Comparison of ENCODE assay signal across 37 cellular contexts in genomic region chr7:23751852-23752251, GRCh38. TPM values are rescaled to one million over a fixed set of nuclear protein-coding genes. Genes with fewer than 3 reads are reported as not detected.
DNase-seq lines count a peak whose midpoint lies in the region; ATAC-seq, FAIRE-seq and TF ChIP-seq lines count a peak whose summit lies in the region.
"Had no signal": no experiment of that assay in that cellular context is flagged by ENCODE, and none has a peak within 500 bp of the region (broad histone marks: within the 10 kb centered on the region; RNA-seq: fewer than 3 reads in every experiment).

No MANE protein-coding gene starts in this region.

- no TSS peak for BruUV-seq in HepG2 (replicated peaks; lab: Mats Ljungman, UMichigan)
- no TSS peak for BruUV-seq in IMR-90 (replicated peaks; lab: Mats Ljungman, UMichigan)

- no peak overlapping the region for H3K27ac ChIP-seq in HepG2 (ENCODE audit: extremely low read length, insufficient read depth, low read length)
- no peak overlapping the region for H3K27ac ChIP-seq in right lobe of liver
- H3K27ac ChIP-seq in IMR-90 (ENCODE audit: insufficient read depth, low read length): no peak overlapping the region
- H3K27ac ChIP-seq in Karpas-422 (ENCODE audit: low read length): no peak overlapping the region
- H3K27ac ChIP-seq in psoas muscle: no peak overlapping the region
- H3K27ac ChIP-seq: 22Rv1; A549; BLaER1; BLaER1 treated with 17β-estradiol and CSF1 and Interleukin-3, amounts not matched to agents 10 nM and 100 nM; C4-2B had no signal

- no peaks in the 10 kb centered on the region for H3K9me1 ChIP-seq in IMR-90 (ENCODE audit: insufficient read depth, low read length)

- TF ChIP-seq POLR2A in HepG2 (IDR thresholded peaks at IDR 0.05; ENCODE audit: insufficient read depth in 1 of 2, low read depth in 2 of 2, low read length in 2 of 2): no peak
- no peak for TF ChIP-seq POLR2A in right lobe of liver (IDR thresholded peaks at IDR 0.05)
- TF ChIP-seq POLR2A in IMR-90 (IDR thresholded peaks at IDR 0.05; ENCODE audit: low read depth, low read length): no peak

- DNase-seq in HepG2 (ENCODE audit: low spot score) (no peak), right lobe of liver (no peak), IMR-90 (no peak), Karpas-422 (peak; percentile 26), psoas muscle (no peak)
- DNase-seq: 8988T; ACHN; AML-193; BE2C; C1 segment of cervical spinal cord; Caco-2; Calu3; CD4-positive, alpha-beta memory T cell; CD4-positive, alpha-beta T cell; CD4-positive, CD25-positive, alpha-beta regulatory T cell; CD8-positive, alpha-beta memory T cell; CD8-positive, alpha-beta T cell; COR-L47; DMS 273 treated with DMSO at 0.1 percent for 48 hours; DMS153; DMS53; DMS79; DMS79 treated with DMSO at 0.1 percent for 48 hours; DND-41; EL had no signal

- WGBS in HepG2 (ENCODE audit: low lambda C conversion rate): 3% methylated on average over 1 of the region's 1 CpG
- 58% methylated on average over 1 of the region's 1 CpG for WGBS in right lobe of liver (ENCODE audit: insufficient coverage, low coverage, low lambda C conversion rate, missing lambda C conversion rate)
- no CpG with 5 or more reads among the region's 1 CpG for WGBS in IMR-90 (ENCODE audit: extremely low coverage in 2 of 2, insufficient read length in 1 of 2), 2 experiments
- WGBS in psoas muscle, 3 donors: 71 to 74% (median 72%) methylated on average over 1 of the region's 1 CpG

- in situ Hi-C loops in HepG2 (cut with HindIII; ENCODE audit: extremely low pct_ligation_motif_present, low pct_unique_long_range_greater_than_20kb) (no loop called here), IMR-90 (cut with MboI; ENCODE audit: low sequenced_read_pairs) (no loop called here)

- H4K5ac ChIP-seq in IMR-90 (ENCODE audit: low read depth, low read length): no peak overlapping the region

- H3K79me1 ChIP-seq in IMR-90 (ENCODE audit: low read depth in 1 of 2, low read length in 2 of 2): no peaks in the 10 kb centered on the region

- H3K4me3 ChIP-seq in HepG2 (replicated peaks in 1 of 3; ENCODE audit: insufficient read depth in 1 of 3, low read depth in 2 of 3, low read length in 3 of 3) (no peak overlapping the region), right lobe of liver (no peak overlapping the region), IMR-90 (ENCODE audit: insufficient read depth, low read depth, low read length) (no peak overlapping the region), Karpas-422 (ENCODE audit: low read length) (no peak overlapping the region), psoas muscle (no peak overlapping the region)
- H3K4me3 ChIP-seq: A549; BLaER1; BLaER1 treated with 17β-estradiol and CSF1 and Interleukin-3, amounts not matched to agents 10 nM and 100 nM had no signal

- H3K9me3 ChIP-seq in HepG2 (ENCODE audit: low read length): no peaks in the 10 kb centered on the region
- no peaks in the 10 kb centered on the region for H3K9me3 ChIP-seq in right lobe of liver
- H3K9me3 ChIP-seq in IMR-90 (ENCODE audit: control insufficient read depth, insufficient read depth, low read length): no peaks in the 10 kb centered on the region
- no peaks in the 10 kb centered on the region for H3K9me3 ChIP-seq in Karpas-422 (ENCODE audit: low read length)
- no peaks in the 10 kb centered on the region for H3K9me3 ChIP-seq in psoas muscle
- H3K9me3 ChIP-seq: A549, BE2C, Caco-2 had no signal

- ATAC-seq in HepG2 (no peak), right lobe of liver (no peak), IMR-90 (ENCODE audit: low read depth) (no peak), HG02981 (IDR thresholded peaks at IDR 0.05; ENCODE audit: unreplicated experiment) (no peak), GM18873 (IDR thresholded peaks at IDR 0.05; ENCODE audit: low FRiP score, unreplicated experiment) (no peak), psoas muscle (no peak)
- ATAC-seq: A549; CD8-positive, alpha-beta T cell had no signal

- H3K23ac ChIP-seq in IMR-90 (ENCODE audit: low read depth, low read length): no peak overlapping the region

- no peak overlapping the region for H3K18ac ChIP-seq in IMR-90 (ENCODE audit: low read depth, low read length)

- no peak overlapping the region for H2BK20ac ChIP-seq in IMR-90 (ENCODE audit: low read depth, low read length)

- intact Hi-C loops in HepG2 (cut with micrococcal nuclease; ENCODE audit: unreplicated experiment) (no loop called here), right lobe of liver (cut with DNase I) (no loop called here), IMR-90 (cut with micrococcal nuclease) (no loop called here), psoas muscle (cut with DNase I) (no loop called here)

- H3K9ac ChIP-seq in HepG2 (ENCODE audit: insufficient read depth, low read depth, low read length) (no peak overlapping the region), IMR-90 (ENCODE audit: low read depth, low read length) (no peak overlapping the region), Karpas-422 (ENCODE audit: low read length) (no peak overlapping the region)
- H3K9ac ChIP-seq: BLaER1; BLaER1 treated with 17β-estradiol and CSF1 and Interleukin-3, amounts not matched to agents 10 nM and 100 nM had no signal

- H3K14ac ChIP-seq in IMR-90 (replicated peaks; ENCODE audit: low read depth, low read length): no peak overlapping the region

- H2AK5ac ChIP-seq in IMR-90 (ENCODE audit: low read depth, low read length): no peak overlapping the region

- no peaks in the 10 kb centered on the region for H3K27me3 ChIP-seq in HepG2 (ENCODE audit: control insufficient read depth in 1 of 2, insufficient read depth in 2 of 2, low read length in 2 of 2)
- H3K27me3 ChIP-seq in right lobe of liver: no peaks in the 10 kb centered on the region
- peaks cover 3% of the 10 kb centered on the region for H3K27me3 ChIP-seq in IMR-90 (ENCODE audit: control insufficient read depth, insufficient read depth, low read length)
- no peaks in the 10 kb centered on the region for H3K27me3 ChIP-seq in Karpas-422 (ENCODE audit: low read length)
- H3K27me3 ChIP-seq in psoas muscle (ENCODE audit: insufficient read depth in 3 of 3, low read length in 2 of 3): no peaks in the 10 kb centered on the region
- H3K27me3 ChIP-seq: BE2C; BLaER1; BLaER1 treated with 17β-estradiol and CSF1 and Interleukin-3, amounts not matched to agents 10 nM and 100 nM had no signal

- no peak overlapping the region for H2AK9ac ChIP-seq in IMR-90 (replicated peaks; ENCODE audit: low read depth, low read length, poor library complexity)

- TF ChIP-seq CTCF in HepG2 (CRISPR knock-in tag; IDR thresholded peaks at IDR 0.05) (no peak), right lobe of liver (IDR thresholded peaks at IDR 0.05) (no peak), IMR-90 (conservative IDR thresholded peaks at IDR 0.05; ENCODE audit: low read depth, low read length) (no peak), psoas muscle (IDR thresholded peaks at IDR 0.05) (no peak)

- CTCF ChIA-PET in HepG2 (lab: Yijun Ruan, JAX; ENCODE audit: low intra/inter-chr PET ratio, low total read pairs) (no interaction called here), IMR-90 (lab: Yijun Ruan, JAX) (no interaction called here)

- no peak overlapping the region for H2BK5ac ChIP-seq in IMR-90 (ENCODE audit: low read depth, low read length, poor library complexity, severe bottlenecking)

- POLR2A ChIA-PET in HepG2 (lab: Yijun Ruan, JAX) (no interaction called here), IMR-90 (lab: Charles Lee; ENCODE audit: unreplicated experiment) (no interaction called here)

- H2BK120ac ChIP-seq in IMR-90 (ENCODE audit: low read depth, low read length): no peak overlapping the region

- H3K9me2 ChIP-seq in Karpas-422 (replicated peaks; ENCODE audit: insufficient read depth, low read length): no peaks in the 10 kb centered on the region

- H3K56ac ChIP-seq in IMR-90 (ENCODE audit: extremely low read depth, insufficient read depth, low read length): no peak overlapping the region

- H3K36me3 ChIP-seq in HepG2 (replicated peaks in 1 of 2; ENCODE audit: control insufficient read depth in 1 of 2, insufficient read depth in 2 of 2, low read length in 2 of 2): no peaks in the 10 kb centered on the region
- H3K36me3 ChIP-seq in right lobe of liver: no peaks in the 10 kb centered on the region
- H3K36me3 ChIP-seq in IMR-90 (ENCODE audit: control insufficient read depth, insufficient read depth, low read length): no peaks in the 10 kb centered on the region
- no peaks in the 10 kb centered on the region for H3K36me3 ChIP-seq in Karpas-422 (ENCODE audit: insufficient read depth, low read length)
- H3K36me3 ChIP-seq in psoas muscle (ENCODE audit: insufficient read depth in 1 of 2, low read depth in 1 of 2): no peaks in the 10 kb centered on the region
- H3K36me3 ChIP-seq: BE2C had no signal

- H3K4me1 ChIP-seq in HepG2 (ENCODE audit: insufficient read depth, low read length) (no peaks in the 10 kb centered on the region), right lobe of liver (no peaks in the 10 kb centered on the region), IMR-90 (ENCODE audit: control insufficient read depth, insufficient read depth, low read length) (no peaks in the 10 kb centered on the region), Karpas-422 (ENCODE audit: low read length) (no peaks in the 10 kb centered on the region), psoas muscle (no peaks in the 10 kb centered on the region)
- H3K4me1 ChIP-seq: A549; BE2C; BLaER1; BLaER1 treated with 17β-estradiol and CSF1 and Interleukin-3, amounts not matched to agents 10 nM and 100 nM; Caco-2 had no signal

- H2BK15ac ChIP-seq in IMR-90 (ENCODE audit: low read depth, low read length): no peak overlapping the region

- H3K79me2 ChIP-seq in HepG2 (ENCODE audit: insufficient read depth, low read length) (no peaks in the 10 kb centered on the region), Karpas-422 (ENCODE audit: low read length) (no peaks in the 10 kb centered on the region)

- H4K91ac ChIP-seq in IMR-90 (ENCODE audit: insufficient read depth, low read depth, low read length): no peak overlapping the region

- H2AFZ ChIP-seq in HepG2 (ENCODE audit: low read length) (no peak overlapping the region), IMR-90 (replicated peaks; ENCODE audit: low read length, poor library complexity) (no peak overlapping the region), Karpas-422 (ENCODE audit: low read length) (no peak overlapping the region)

- TF ChIP-seq EP300 in HepG2 (IDR thresholded peaks at IDR 0.05; ENCODE audit: low read depth in 2 of 2, low read length in 2 of 2): no peak
- no peak for TF ChIP-seq EP300 in HepG2 (CRISPR knock-in tag; IDR thresholded peaks at IDR 0.05; ENCODE audit: borderline replicate concordance)

- H4K8ac ChIP-seq in IMR-90 (ENCODE audit: low read depth in 2 of 2, low read length in 2 of 2): no peak overlapping the region

- H3K4ac ChIP-seq in IMR-90 (ENCODE audit: low read depth, low read length): no peak overlapping the region

- dilution Hi-C loops in IMR-90 (cut with HindIII; ENCODE audit: low sequenced_read_pairs, unreplicated experiment): no loop called here

- H3K4me2 ChIP-seq in HepG2 (ENCODE audit: low read depth, low read length) (no peak overlapping the region), IMR-90 (ENCODE audit: low read depth, low read length) (no peak overlapping the region), Karpas-422 (ENCODE audit: low read depth, low read length, poor library complexity, severe bottlenecking) (no peak overlapping the region)
- H3K4me2 ChIP-seq: A549; BLaER1; BLaER1 treated with 17β-estradiol and CSF1 and Interleukin-3, amounts not matched to agents 10 nM and 100 nM had no signal

- no peaks in the 10 kb centered on the region for H4K20me1 ChIP-seq in HepG2 (ENCODE audit: insufficient read depth, low read length)
- no peaks in the 10 kb centered on the region for H4K20me1 ChIP-seq in IMR-90 (ENCODE audit: insufficient read depth, low read length)
- H4K20me1 ChIP-seq in Karpas-422 (ENCODE audit: insufficient read depth, low read depth, low read length): no peaks in the 10 kb centered on the region
- H4K20me1 ChIP-seq: BLaER1; BLaER1 treated with 17β-estradiol and CSF1 and Interleukin-3, amounts not matched to agents 10 nM and 100 nM had no signal

- FAIRE-seq in HepG2 (lab: Jason Lieb, UNC) (no peak), G401.6 (lab: Jason Lieb, UNC) (peak; percentile 51)
- FAIRE-seq: A204.1, A549, D721Med had no signal

- TF ChIP-seq RAD21 in HepG2 (CRISPR knock-in tag; IDR thresholded peaks at IDR 0.05) (no peak), IMR-90 (IDR thresholded peaks at IDR 0.05; ENCODE audit: low read length) (no peak)

RNA-seq across cellular contexts. Expression of gene STK31, which starts 41.8 kb away (rescaled TPM):
- total RNA-seq in HepG2 (2016; rRNA removed; fragmentation: Illumina TruSeq; extraction: Trizol) (not detected in 2 replicates), right lobe of liver (under 1 TPM in 5 of 6 experiments, not detected in 1; 0.13 to 0.62 (median 0.32) TPM), IMR-90 (2012; rRNA removed) (not detected in 2 replicates), psoas muscle (under 1 TPM in 1 of 4 donors, not detected in 3; 0.18 TPM)
- total RNA-seq in HepG2 (2016; cell fraction: cytosol; rRNA removed; fragmentation: Illumina TruSeq; extraction: Trizol; ENCODE audit: low read depth): not detected in 2 replicates
- not detected in 2 replicates for total RNA-seq in HepG2 (2016; cell fraction: insoluble cytoplasmic fraction; rRNA removed; fragmentation: Illumina TruSeq; extraction: Trizol)
- total RNA-seq in HepG2 (2016; cell fraction: membrane; rRNA removed; fragmentation: Illumina TruSeq; extraction: Trizol): not detected in 2 replicates
- not detected in 2 replicates for total RNA-seq in HepG2 (2016; cell fraction: nucleus; rRNA removed; fragmentation: Illumina TruSeq; extraction: Trizol)
- polyA plus RNA-seq in HepG2 (2011; rRNA removed) (not detected in 2 replicates), IMR-90 (2012; rRNA removed) (not detected in 2 replicates), psoas muscle (under 1 TPM in 2 of 3 donors, not detected in 1; 0.01 to 0.03 TPM)
- polyA plus RNA-seq in HepG2 (2011; cell fraction: cytosol; rRNA removed): not detected in 2 replicates
- polyA plus RNA-seq in HepG2 (2011; cell fraction: nucleus; rRNA removed): not detected in 2 replicates
- 0.05 TPM in 1 of 2 replicates, not detected in the other for polyA plus RNA-seq in HepG2 (2012)
- not detected in 2 replicates for polyA plus RNA-seq in HepG2 (2016; cell fraction: cytosol; fragmentation: Illumina TruSeq; extraction: Trizol; ENCODE audit: low read depth)
- polyA plus RNA-seq in HepG2 (2016; cell fraction: insoluble cytoplasmic fraction; fragmentation: Illumina TruSeq; extraction: Trizol; ENCODE audit: low read depth): not detected in 2 replicates
- polyA plus RNA-seq in HepG2 (2016; cell fraction: membrane; fragmentation: Illumina TruSeq; extraction: Trizol; ENCODE audit: low read depth): not detected in 2 replicates
- polyA plus RNA-seq in HepG2 (2016; cell fraction: nucleus; fragmentation: Illumina TruSeq; extraction: Trizol; ENCODE audit: insufficient read depth, low read depth): not detected in 2 replicates
- polyA minus RNA-seq in HepG2 (2011; rRNA and poly(A)+ RNA removed; ENCODE audit: low replicate concordance): not detected in 2 replicates
- polyA minus RNA-seq in HepG2 (2011; cell fraction: cytosol; rRNA and poly(A)+ RNA removed): not detected in 2 replicates
- not detected in 2 replicates for polyA minus RNA-seq in HepG2 (2011; cell fraction: nucleus; rRNA and poly(A)+ RNA removed)
- polyA plus RNA-seq in IMR-90 (2012; cell fraction: cytosol; rRNA removed): not detected in 2 replicates
- 0.01 and 0.10 TPM in 2 replicates for polyA plus RNA-seq in IMR-90 (2012; cell fraction: nucleus; rRNA removed; ENCODE audit: low replicate concordance)
- 0.14 and 0.15 TPM in 2 replicates for total RNA-seq in Karpas-422 (2014; rRNA removed; shearing (Covaris generic); ENCODE audit: low replicate concordance)
- polyA plus RNA-seq: BJ; CD14-positive monocyte; CD4-positive, alpha-beta memory T cell had no signal
